8 cellular contexts compared by ENCODE assay signal in the genomic region with DNA sequence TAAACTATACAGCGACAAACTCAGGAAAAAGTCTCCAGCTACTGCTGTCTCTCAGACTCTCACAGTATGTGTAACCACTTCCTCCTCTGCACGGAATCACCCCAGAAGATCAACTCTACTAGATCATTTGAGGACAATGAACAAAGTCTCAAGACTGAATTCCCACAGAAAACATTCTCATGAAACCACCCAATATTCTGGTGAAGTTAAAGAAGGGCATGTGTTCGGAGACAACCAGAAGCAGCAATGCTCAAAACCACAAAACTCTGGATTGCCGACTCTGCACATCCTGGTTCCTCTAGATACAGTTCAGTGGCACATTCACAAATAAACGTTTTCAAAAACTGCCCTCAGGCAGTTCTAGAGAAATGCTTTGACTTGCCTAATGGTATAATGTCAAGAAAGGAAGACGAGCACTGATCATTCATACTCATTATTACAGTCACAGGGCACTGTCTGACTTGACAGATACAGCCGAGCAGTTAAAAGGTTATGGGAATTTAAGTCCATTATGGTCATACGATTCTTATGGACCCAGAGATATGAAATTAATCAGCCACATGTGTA.
DNase-seq lines count a peak whose midpoint lies in the region; ATAC-seq and TF ChIP-seq lines count a peak whose summit lies in the region.

No MANE protein-coding gene starts in this region.

- 61 to 69% (median 64%) methylated on average over 8 of the region's 8 CpGs for WGBS in psoas muscle, 3 donors

- peak overlapping the region; percentile 43 for H3K4me3 Mint-ChIP-seq in CD4-positive, alpha-beta T cell
- no peak overlapping the region for H3K4me3 Mint-ChIP-seq in neural progenitor cell

- H3K4me2 ChIP-seq in SU-DHL-6 (ENCODE audit: low read depth, low read length, poor library complexity, severe bottlenecking) = peak overlapping the region; percentile 65
- no peak overlapping the region for H3K4me2 ChIP-seq in neural progenitor cell

- no peaks in the 10 kb centered on the region for H3K27me3 Mint-ChIP-seq in CD4-positive, alpha-beta T cell
- no peaks in the 10 kb centered on the region for H3K27me3 Mint-ChIP-seq in neural progenitor cell (ENCODE audit: insufficient read depth, low read depth)

- H3K9ac ChIP-seq in SU-DHL-6 (ENCODE audit: low read length) = peak overlapping the region; percentile 39
- H3K9ac ChIP-seq in neural progenitor cell = no peak overlapping the region

- H3K4me1 Mint-ChIP-seq in CD4-positive, alpha-beta T cell (ENCODE audit: low read depth) = peaks cover 88% of the 10 kb centered on the region
- H3K4me1 Mint-ChIP-seq in neural progenitor cell = peaks cover 7% of the 10 kb centered on the region

- POLR2A ChIA-PET in CD4-positive, alpha-beta T cell (lab: Charles Lee) = interaction anchor here (0.5 to 5.6 kb wide), 16 partner anchors 9 to 783 kb away, joined by 3 to 79 read pairs (median 5); a partner anchor contains a TSS

- no peaks in the 10 kb centered on the region for H4K20me1 ChIP-seq in SU-DHL-6 (ENCODE audit: low read depth, low read length)
- H4K20me1 ChIP-seq in neural progenitor cell (ENCODE audit: low read depth) = no peaks in the 10 kb centered on the region

- H2AFZ ChIP-seq in SU-DHL-6 (ENCODE audit: low read depth, low read length, severe bottlenecking) (peak overlapping the region; percentile 66), neural progenitor cell (replicated peaks) (no peak overlapping the region)

- H3F3A ChIP-seq in SU-DHL-6 (ENCODE audit: insufficient read depth) = peaks cover 38% of the 10 kb centered on the region
- peaks cover 6% of the 10 kb centered on the region for H3F3A ChIP-seq in neural progenitor cell (ENCODE audit: low read depth)

- H3K4me3 ChIP-seq in SU-DHL-6 (ENCODE audit: insufficient read depth, low read length, poor library complexity, severe bottlenecking) (peak overlapping the region; percentile 15), psoas muscle (no peak overlapping the region), neural progenitor cell (no peak overlapping the region)

- no peaks in the 10 kb centered on the region for H3K9me3 Mint-ChIP-seq in CD4-positive, alpha-beta T cell
- H3K9me3 Mint-ChIP-seq in neural progenitor cell = no peaks in the 10 kb centered on the region

- peak; percentile 79 for ATAC-seq in CD4-positive, alpha-beta T cell (ENCODE audit: poor library complexity)
- peak; percentile 96 for ATAC-seq in GM19438 (IDR thresholded peaks at IDR 0.05; ENCODE audit: low read depth, unreplicated experiment)
- peak; percentile 94 for ATAC-seq in HG03439 (IDR thresholded peaks at IDR 0.05; ENCODE audit: unreplicated experiment)
- ATAC-seq in psoas muscle = peak in 3 of 4 donors; percentile 35 to 45 (median 38)

- intact Hi-C loops in CD4-positive, alpha-beta T cell (cut with DNase I, micrococcal nuclease) = loop anchor here in 1 of 2 experiments (2.0 to 5.0 kb wide), 4 partner anchors 14 to 101 kb away; no protein-coding TSS in a partner anchor
- intact Hi-C loops in psoas muscle (cut with DNase I) = no loop called here

- no peaks in the 10 kb centered on the region for H3K9me3 ChIP-seq in CD4-positive, alpha-beta T cell (ENCODE audit: control insufficient read depth, low read length)
- H3K9me3 ChIP-seq in SU-DHL-6 (ENCODE audit: insufficient read depth, low read length) = no peaks in the 10 kb centered on the region
- H3K9me3 ChIP-seq in psoas muscle = no peaks in the 10 kb centered on the region
- no peaks in the 10 kb centered on the region for H3K9me3 ChIP-seq in neural progenitor cell (ENCODE audit: low read depth)

- H3K27ac ChIP-seq in CD4-positive, alpha-beta T cell (ENCODE audit: low read depth, low read length) = peak overlapping the region; percentile 85
- H3K27ac ChIP-seq in SU-DHL-6 (ENCODE audit: low read depth, low read length) = peak overlapping the region; percentile 72
- H3K27ac ChIP-seq in psoas muscle = no peak overlapping the region
- H3K27ac ChIP-seq in neural progenitor cell = no peak overlapping the region

- no peaks in the 10 kb centered on the region for H3K27me3 ChIP-seq in CD4-positive, alpha-beta T cell (ENCODE audit: control insufficient read depth, insufficient read depth, low read length)
- H3K27me3 ChIP-seq in SU-DHL-6 (ENCODE audit: low read length) = no peaks in the 10 kb centered on the region
- H3K27me3 ChIP-seq in psoas muscle (ENCODE audit: insufficient read depth in 3 of 3, low read length in 2 of 3) = no peaks in the 10 kb centered on the region
- no peaks in the 10 kb centered on the region for H3K27me3 ChIP-seq in neural progenitor cell

- no peaks in the 10 kb centered on the region for H3K36me3 ChIP-seq in SU-DHL-6 (ENCODE audit: low read length)
- no peaks in the 10 kb centered on the region for H3K36me3 ChIP-seq in psoas muscle (ENCODE audit: insufficient read depth in 1 of 2, low read depth in 1 of 2)
- H3K36me3 ChIP-seq in neural progenitor cell = no peaks in the 10 kb centered on the region

- H3K79me2 ChIP-seq in SU-DHL-6 (ENCODE audit: insufficient read depth, low read length) (no peaks in the 10 kb centered on the region), neural progenitor cell (ENCODE audit: low read depth) (no peaks in the 10 kb centered on the region)

- TF ChIP-seq CTCF in CD4-positive, alpha-beta T cell (IDR thresholded peaks at IDR 0.05) = no peak
- TF ChIP-seq CTCF in SU-DHL-6 (IDR thresholded peaks at IDR 0.05; ENCODE audit: insufficient read depth, low read length, poor library complexity, severe bottlenecking) (no peak), psoas muscle (IDR thresholded peaks at IDR 0.05) (no peak), neural progenitor cell (IDR thresholded peaks at IDR 0.05) (no peak)

- CTCF ChIA-PET in CD4-positive, alpha-beta T cell (lab: Charles Lee) = interaction anchor here (1.1 to 1.4 kb wide), 2 partner anchors 13 to 43 kb away, joined by 3 read pairs; no protein-coding TSS in a partner anchor

- no peaks in the 10 kb centered on the region for H3K9me2 ChIP-seq in SU-DHL-6 (replicated peaks; ENCODE audit: insufficient read depth, low read length)

- H3K4me1 ChIP-seq in psoas muscle (no peaks in the 10 kb centered on the region), neural progenitor cell (peaks cover 14% of the 10 kb centered on the region)

- DNase-seq in CD4-positive, alpha-beta T cell = peak in 7 of 10 experiments; percentile 14 to 58 (median 30)
- DNase-seq in effector CD4-positive, alpha-beta T cell = peak; percentile 46
- DNase-seq in psoas muscle (no peak), DMS79 (lab: John Stamatoyannopoulos, UW) (no peak), neural progenitor cell (ENCODE audit: low spot score) (no peak)

- H3K27ac Mint-ChIP-seq in CD4-positive, alpha-beta T cell = peak overlapping the region; percentile 84
- H3K27ac Mint-ChIP-seq in neural progenitor cell = no peak overlapping the region

- H3K36me3 Mint-ChIP-seq in CD4-positive, alpha-beta T cell (ENCODE audit: low read depth) = no peaks in the 10 kb centered on the region
- H3K36me3 Mint-ChIP-seq in neural progenitor cell = no peaks in the 10 kb centered on the region

Comparison
In these comparisons a context has a peak if more than half of its experiments do, and no peak if none do; other contexts are left out.
1. ATAC-seq: peak in every context shown above with its lines; median percentile 96 in GM19438; 94 in HG03439; 79 in CD4-positive, alpha-beta T cell; 38 in psoas muscle.
2. DNase-seq: peak in CD4-positive, alpha-beta T cell (7 of 10) and effector CD4-positive, alpha-beta T cell (single experiment); none in psoas muscle (0 of 2), DMS79 (single experiment) and neural progenitor cell (single experiment).
3. H3K27ac ChIP-seq: peak in CD4-positive, alpha-beta T cell (single experiment) and SU-DHL-6 (single experiment); none in psoas muscle (single experiment) and neural progenitor cell (single experiment).